In genomic region chr12:54033980-54034783, GRCh38 we compare ENCODE assay signal across 8 cellular contexts.
DNase-seq lines count a peak whose midpoint lies in the region; ATAC-seq lines count a peak whose summit lies in the region.
"Had no signal": no experiment of that assay in that cellular context is flagged by ENCODE, and none has a peak within 500 bp of the region (broad histone marks: within the 10 kb centered on the region; RNA-seq: fewer than 3 reads in every experiment).

No MANE protein-coding gene starts in this region.

- H3K9ac ChIP-seq in iPS-15b (ENCODE audit: low read depth, low read length), result no peak overlapping the region

- H3K27ac Mint-ChIP-seq in stimulated activated naive CD8-positive, alpha-beta T cell treated with anti-CD3 and anti-CD28 coated beads, Interleukin-15, Interleukin-2, amounts not matched to agents 100 ng/mL and 50 ng/mL, for 24 hours, result no peak overlapping the region

- H3K36me3 Mint-ChIP-seq in stimulated activated naive CD8-positive, alpha-beta T cell treated with anti-CD3 and anti-CD28 coated beads, Interleukin-15, Interleukin-2, amounts not matched to agents 100 ng/mL and 50 ng/mL, for 24 hours (ENCODE audit: low read depth), result no peaks in the 10 kb centered on the region

- H3K4me3 ChIP-seq in iPS-15b (ENCODE audit: low read depth, low read length), result peak overlapping the region; percentile 26

- DNase-seq in stimulated activated naive CD8-positive, alpha-beta T cell treated with anti-CD3 and anti-CD28 coated beads, Interleukin-15, Interleukin-2, amounts not matched to agents 100 U/mL and 50 U/mL, for 24 hours, result no peak
- DNase-seq in EL, result no peak
- DNase-seq: GOT3, hypothalamus had no signal

- ATAC-seq in stimulated activated naive CD8-positive, alpha-beta T cell treated with anti-CD3 and anti-CD28 coated beads, Interleukin-15, Interleukin-2, amounts not matched to agents 100 U/mL and 50 U/mL, for 24 hours, result no peak
- ATAC-seq in HG02588 (IDR thresholded peaks at IDR 0.05; ENCODE audit: unreplicated experiment) (no peak), HG02763 (IDR thresholded peaks at IDR 0.05; ENCODE audit: unreplicated experiment) (no peak)

- H3K4me1 ChIP-seq in iPS-15b (ENCODE audit: control insufficient read depth, insufficient read depth, low read length), result peaks cover 2% of the 10 kb centered on the region

- peaks cover 23% of the 10 kb centered on the region for H3K4me1 Mint-ChIP-seq in stimulated activated naive CD8-positive, alpha-beta T cell treated with anti-CD3 and anti-CD28 coated beads, Interleukin-15, Interleukin-2, amounts not matched to agents 100 ng/mL and 50 ng/mL, for 24 hours (ENCODE audit: low read depth)

- no peaks in the 10 kb centered on the region for H3K9me3 ChIP-seq in iPS-15b (ENCODE audit: control insufficient read depth, insufficient read depth, low read length)

- H3K36me3 ChIP-seq in iPS-15b (ENCODE audit: control insufficient read depth, insufficient read depth, low read length), result no peaks in the 10 kb centered on the region

- H3K4me3 Mint-ChIP-seq in stimulated activated naive CD8-positive, alpha-beta T cell treated with anti-CD3 and anti-CD28 coated beads, Interleukin-15, Interleukin-2, amounts not matched to agents 100 ng/mL and 50 ng/mL, for 24 hours, result peak overlapping the region; percentile 56

- H3K27me3 ChIP-seq in iPS-15b (ENCODE audit: control insufficient read depth, insufficient read depth, low read length), result peaks cover 100% of the 10 kb centered on the region

- peaks cover 85% of the 10 kb centered on the region for H3K27me3 Mint-ChIP-seq in stimulated activated naive CD8-positive, alpha-beta T cell treated with anti-CD3 and anti-CD28 coated beads, Interleukin-15, Interleukin-2, amounts not matched to agents 100 ng/mL and 50 ng/mL, for 24 hours

- no peaks in the 10 kb centered on the region for H3K9me3 Mint-ChIP-seq in stimulated activated naive CD8-positive, alpha-beta T cell treated with anti-CD3 and anti-CD28 coated beads, Interleukin-15, Interleukin-2, amounts not matched to agents 100 ng/mL and 50 ng/mL, for 24 hours
